Comparison of ENCODE assay signal across 26 cellular contexts in genomic region chr20:37102571-37102970, GRCh38.
"Had no signal": no experiment of that assay in that cellular context is flagged by ENCODE, and none has a peak within 500 bp of the region (broad histone marks: within the 10 kb centered on the region; RNA-seq: fewer than 3 reads in every experiment).

No MANE protein-coding gene starts in this region.

- H3K27ac ChIP-seq: adrenal gland, SJCRH30 had no signal

- ATAC-seq: activated CD8-positive, alpha-beta T cell treated with anti-CD3 and anti-CD28 coated beads, Interleukin-2, amount 10 ng/mL, durations not matched to agents 7 days and 5 days; Panc1; WTC11 had no signal

- H3K9me2 ChIP-seq: SK-N-SH had no signal

- H3K4me2 ChIP-seq: SK-N-SH had no signal

- H3K9ac ChIP-seq: SK-N-SH had no signal

- H3K4me3 ChIP-seq: adrenal gland, SJCRH30 had no signal

- DNase-seq: activated CD4-positive, alpha-beta T cell treated with anti-CD3 and anti-CD28 coated beads for 48 hours; activated CD4-positive, alpha-beta T cell treated with anti-CD3 and anti-CD28 coated beads, Interleukin-2, amount 50 U/mL, for 4 hours; activated CD4-positive, CD25-positive, alpha-beta regulatory T cell treated with anti-CD3 and anti-CD28 coated beads, Interleukin-2, amount 50 U/mL, for 72 hours; activated CD8-positive, alpha-beta memory T cell treated with anti-CD3 and anti-CD28 coated beads, Interleukin-2, amount 50 U/mL, for 48 hours; activated CD8-positive, alpha-beta T cell treated with anti-CD3 and anti-CD28 coated beads, Interleukin-2, amount 10 ng/mL, durations not matched to agents 7 days and 5 days; activated naive CD4-positive, alpha-beta T cell treated with anti-CD3 and anti-CD28 coated beads, Interleukin-2, amount 50 U/mL, for 16 hours; activated naive CD8-positive, alpha-beta T cell treated with anti-CD3 and anti-CD28 coated beads, Interleukin-2, amount 10 ng/mL, durations not matched to agents 7 days and 5 days; activated T-cell treated with anti-CD3 and anti-CD28 coated beads, Interleukin-2, amount 50 U/mL, for 1 hour; adrenal gland; anterior cingulate cortex; caudate nucleus; NCI-H1092; NCI-H1417; NCI-H1930; NCI-H345; NCI-H510A; NCI-H774; NK-92 treated with Interleukin-12 subunit alpha and Interleukin-12 subunit beta, amount 100 ng/mL, for 24 hours; OCI-M1; Right ventricle myocardium superior; RPMI8226; SJCRH30; SK-N-SH; T-helper 1 cell had no signal

- H3K27me3 ChIP-seq: adrenal gland had no signal

- H3K4me1 ChIP-seq: adrenal gland, SJCRH30 had no signal

- H3K9me3 ChIP-seq: adrenal gland, SJCRH30, SK-N-SH had no signal

- H3K36me3 ChIP-seq: adrenal gland had no signal
